Comparison of ENCODE assay signal across 1 cellular context in the genomic region with DNA sequence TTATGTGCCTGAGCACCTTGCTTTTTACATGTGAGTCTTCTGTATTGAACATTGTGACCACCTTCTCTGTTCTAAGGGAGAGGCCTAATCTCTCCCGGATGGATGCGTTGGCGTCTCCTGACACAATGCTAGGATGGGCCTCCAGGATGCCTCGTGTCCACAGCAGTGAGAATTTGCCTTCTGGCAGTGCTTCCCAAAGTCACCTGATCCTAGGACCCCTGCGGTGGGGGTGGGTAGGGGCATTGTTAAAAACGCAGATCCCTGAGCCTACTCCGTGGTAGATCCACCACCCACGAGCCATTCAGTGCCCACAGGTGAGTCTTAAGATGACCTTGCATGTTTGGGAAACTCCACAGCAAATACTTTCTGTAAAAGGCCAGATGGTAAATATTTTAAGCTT.
TF ChIP-seq lines count a peak whose summit lies in the region.

No MANE protein-coding gene starts in this region.

TF ChIP-seq in Ishikawa, 13 proteins besides CTCF, POLR2A, EP300 and RAD21 (continued from another document):
- TF ChIP-seq, protein P1, sequence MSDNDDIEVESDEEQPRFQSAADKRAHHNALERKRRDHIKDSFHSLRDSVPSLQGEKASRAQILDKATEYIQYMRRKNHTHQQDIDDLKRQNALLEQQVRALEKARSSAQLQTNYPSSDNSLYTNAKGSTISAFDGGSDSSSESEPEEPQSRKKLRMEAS (IDR thresholded peaks at IDR 0.05): peak; percentile 27; the same call in 1 of the 2 replicates
- TF ChIP-seq TEAD4 (IDR thresholded peaks at IDR 0.05): 0 out of 2 replicates have a peak, but pooled peaks have one; percentile 10
- TF ChIP-seq TCF12 (IDR thresholded peaks at IDR 0.05; ENCODE audit: low read depth): 0 out of 2 replicates have a peak, but pooled peaks have one; percentile 33
